Comparison of ENCODE assay signal across 14 cellular contexts in the genomic region with DNA sequence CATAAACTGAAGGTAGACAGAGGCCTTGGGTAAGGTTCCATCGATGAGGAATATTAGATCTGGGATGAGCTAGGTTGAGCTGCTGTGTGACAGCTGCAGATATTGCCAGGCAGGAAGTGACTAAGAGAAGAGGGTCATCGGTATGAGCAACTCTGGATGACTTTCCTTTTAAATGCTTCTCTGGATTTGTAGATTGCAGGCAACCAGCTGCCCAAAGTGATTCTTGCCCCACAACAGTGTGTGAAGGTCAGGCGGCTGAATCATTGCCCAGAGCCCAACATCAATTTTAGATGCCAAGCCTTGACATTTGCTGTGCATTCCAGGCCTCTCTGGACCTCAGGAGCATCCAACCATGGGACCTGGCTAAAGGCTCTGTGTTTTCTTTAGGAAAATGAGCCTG.
DNase-seq lines count a peak whose midpoint lies in the region; ATAC-seq and TF ChIP-seq lines count a peak whose summit lies in the region.
"Had no signal": no experiment of that assay in that cellular context is flagged by ENCODE, and none has a peak within 500 bp of the region (broad histone marks: within the 10 kb centered on the region; RNA-seq: fewer than 3 reads in every experiment).

No MANE protein-coding gene starts in this region.

- no peaks in the 10 kb centered on the region for H3K27me3 ChIP-seq in ascending aorta

- H3K9me3 ChIP-seq in ascending aorta = no peaks in the 10 kb centered on the region

- intact Hi-C loops in ascending aorta (cut with DNase I) = no loop called here

- peaks cover 0 to 2% of the 10 kb centered on the region in 2 donors for H3K4me1 ChIP-seq in ascending aorta

- TF ChIP-seq CTCF in ascending aorta (IDR thresholded peaks at IDR 0.05) = no peak

- ATAC-seq in HG02973 (IDR thresholded peaks at IDR 0.05; ENCODE audit: unreplicated experiment) (no peak), esophagus mucosa (no peak), GM19397 (IDR thresholded peaks at IDR 0.05; ENCODE audit: unreplicated experiment) (no peak)

- H3K4me3 ChIP-seq in ascending aorta = no peak overlapping the region

- in situ Hi-C loops in ACHN (cut with HindIII; ENCODE audit: low pct_ligation_motif_present, low pct_unique_long_range_greater_than_20kb, low sequenced_read_pairs) = no loop called here

- H3K27ac ChIP-seq in ascending aorta = no peak overlapping the region

- DNase-seq in ACHN = peak; percentile 70
- peak; percentile 38 for DNase-seq in HPDE6-E6E7 (ENCODE audit: extremely low spot score)
- peak; percentile 93 for DNase-seq in amniotic epithelial cell (ENCODE audit: low read depth)
- DNase-seq in iris pigment epithelial cell (ENCODE audit: low read depth) = peak; percentile 72
- no peak for DNase-seq in ascending aorta (ENCODE audit: low spot score in 2 of 2)
- DNase-seq: activated CD4-positive, alpha-beta T cell treated with anti-CD3 and anti-CD28 coated beads for 48 hours; activated effector memory CD4-positive, alpha-beta T cell treated with anti-CD3 and anti-CD28 coated beads, Interleukin-2, amount 50 U/mL, for 16 hours; CD4-positive, CD25-positive, alpha-beta regulatory T cell; cerebellar nuclear complex; head of caudate nucleus; NCI-H510A had no signal

- no peaks in the 10 kb centered on the region for H3K36me3 ChIP-seq in ascending aorta

Comparison
In these comparisons a context has a peak if more than half of its experiments do, and no peak if none do; other contexts are left out.
1. DNase-seq: peak in ACHN (single experiment), HPDE6-E6E7 (single experiment), amniotic epithelial cell (single experiment) and iris pigment epithelial cell (single experiment); none in ascending aorta (0 of 2).